ENCODE assay signal across 22 cellular contexts in the genomic region with DNA sequence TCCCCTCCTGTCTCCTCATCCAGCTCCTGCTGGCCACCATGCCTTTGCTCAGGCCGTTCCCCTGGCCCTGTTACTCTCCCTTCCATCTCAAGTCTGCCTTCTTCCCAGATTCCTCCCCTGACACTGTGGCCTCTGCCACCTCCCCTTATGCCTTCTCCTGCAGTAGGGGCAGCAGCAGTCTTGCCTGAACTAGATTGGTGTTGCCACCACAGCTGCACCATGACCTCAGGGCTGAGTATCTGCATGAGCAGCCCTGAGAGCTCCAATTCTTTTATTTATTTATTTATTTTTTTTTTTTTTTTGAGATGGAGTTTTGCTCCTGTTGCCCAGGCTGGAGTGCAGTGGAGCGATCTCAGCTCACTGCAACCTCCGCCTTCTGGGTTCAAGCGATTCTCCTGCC. TPM values are rescaled to one million over a fixed set of nuclear protein-coding genes. Genes with fewer than 3 reads are reported as not detected.
A peak's percentile ranks its signal among the peaks of the same experiment; 100 is the strongest.
DNase-seq lines count a peak whose midpoint lies in the region; ATAC-seq and TF ChIP-seq lines count a peak whose summit lies in the region.
"Had no signal": no experiment of that assay in that cellular context is flagged by ENCODE, and none has a peak within 500 bp of the region (broad histone marks: within the 10 kb centered on the region; RNA-seq: fewer than 3 reads in every experiment).

No MANE protein-coding gene starts in this region.

- no peaks in the 10 kb centered on the region for H3F3A ChIP-seq in neural progenitor cell (ENCODE audit: low read depth)

- H3K36me3 Mint-ChIP-seq in central memory CD8-positive, alpha-beta T cell (ENCODE audit: insufficient read depth) = peaks cover 2% of the 10 kb centered on the region
- H3K36me3 Mint-ChIP-seq in neural progenitor cell = peaks cover 2% of the 10 kb centered on the region
- H3K36me3 Mint-ChIP-seq: CD14-positive monocyte; CD8-positive, alpha-beta memory T cell had no signal

- no peaks in the 10 kb centered on the region for H3K79me2 ChIP-seq in neural progenitor cell (ENCODE audit: low read depth)

- H3K4me1 ChIP-seq in neural progenitor cell = no peaks in the 10 kb centered on the region
- H3K4me1 ChIP-seq in thyroid gland = peaks cover 6 to 8% of the 10 kb centered on the region in 2 donors
- H3K4me1 ChIP-seq in gastroesophageal sphincter = peaks cover 0 to 7% (median 0%) of the 10 kb centered on the region in 3 donors
- H3K4me1 ChIP-seq: A549; BE2C; BLaER1 treated with 17β-estradiol and CSF1 and Interleukin-3, amounts not matched to agents 10 nM and 100 nM had no signal

- H3K27ac ChIP-seq in neural progenitor cell (no peak overlapping the region), thyroid gland (no peak overlapping the region), gastroesophageal sphincter (no peak overlapping the region)
- H3K27ac ChIP-seq: A549; BLaER1 treated with 17β-estradiol and CSF1 and Interleukin-3, amounts not matched to agents 10 nM and 100 nM had no signal

- POLR2A ChIA-PET in HEK293T (lab: Yijun Ruan, JAX) = interaction anchor here (1.4 to 1.8 kb wide), 2 partner anchors 10 to 21 kb away, joined by 4 read pairs; partner anchors contain the start of gene CDC25A

- H4K20me1 ChIP-seq in neural progenitor cell (ENCODE audit: low read depth) = no peaks in the 10 kb centered on the region
- H4K20me1 ChIP-seq: BLaER1 treated with 17β-estradiol and CSF1 and Interleukin-3, amounts not matched to agents 10 nM and 100 nM had no signal

- no peak overlapping the region for H3K4me3 Mint-ChIP-seq in central memory CD8-positive, alpha-beta T cell
- H3K4me3 Mint-ChIP-seq in neural progenitor cell = no peak overlapping the region
- H3K4me3 Mint-ChIP-seq: CD4-positive, alpha-beta T cell; CD8-positive, alpha-beta memory T cell had no signal

- no peak for TF ChIP-seq EP300 in gastroesophageal sphincter (IDR thresholded peaks at IDR 0.05)

- CTCF ChIA-PET in HEK293T (lab: Yijun Ruan, JAX) = no interaction called here

- no peak for ATAC-seq in central memory CD8-positive, alpha-beta T cell (replicated peaks; ENCODE audit: extremely low read depth, poor library complexity, severe bottlenecking)
- ATAC-seq in gastroesophageal sphincter = no peak

- no peak overlapping the region for H2AFZ ChIP-seq in neural progenitor cell (replicated peaks)

- no peak overlapping the region for H3K9ac ChIP-seq in neural progenitor cell
- H3K9ac ChIP-seq: BLaER1 treated with 17β-estradiol and CSF1 and Interleukin-3, amounts not matched to agents 10 nM and 100 nM had no signal

- TF ChIP-seq CTCF in neural progenitor cell (IDR thresholded peaks at IDR 0.05) (no peak), thyroid gland (IDR thresholded peaks at IDR 0.05) (no peak), gastroesophageal sphincter (IDR thresholded peaks at IDR 0.05) (no peak)

- intact Hi-C loops in thyroid gland (cut with DNase I) = no loop called here

- 95 to 98% methylated on average over 4 of the region's 4 CpGs for WGBS in thyroid gland, 2 donors
- WGBS in gastroesophageal sphincter (ENCODE audit: low coverage in 1 of 2), 2 donors = 96 to 100% methylated on average over 3 of the region's 4 CpGs

- DNase-seq in HEK293T (ENCODE audit: extremely low spot score) = no peak
- DNase-seq in central memory CD8-positive, alpha-beta T cell (ENCODE audit: low spot score in 2 of 2) = no peak
- no peak for DNase-seq in neural progenitor cell (ENCODE audit: low spot score)
- DNase-seq in thyroid gland = peak; percentile 36 to 39
- DNase-seq in NCI-H1694 treated with DMSO at 0.1 percent for 48 hours (lab: John Stamatoyannopoulos, UW) = no peak
- no peak for DNase-seq in D341Med (ENCODE audit: low spot score)
- DNase-seq: 8988T; ACHN; AML-193; BE2C; CD4-positive, alpha-beta T cell; CD8-positive, alpha-beta memory T cell; DMS53; DMS79 treated with DMSO at 0.1 percent for 48 hours; GOT3; H7; HCEC 1CT had no signal

- no peak overlapping the region for H3K4me3 ChIP-seq in neural progenitor cell
- no peak overlapping the region for H3K4me3 ChIP-seq in thyroid gland (replicated peaks in 1 of 3)
- H3K4me3 ChIP-seq in gastroesophageal sphincter = no peak overlapping the region
- H3K4me3 ChIP-seq: A549; BLaER1 treated with 17β-estradiol and CSF1 and Interleukin-3, amounts not matched to agents 10 nM and 100 nM had no signal

- no peaks in the 10 kb centered on the region for H3K36me3 ChIP-seq in neural progenitor cell
- H3K36me3 ChIP-seq in thyroid gland = no peaks in the 10 kb centered on the region
- H3K36me3 ChIP-seq in gastroesophageal sphincter = no peaks in the 10 kb centered on the region
- H3K36me3 ChIP-seq: BE2C; BLaER1 treated with 17β-estradiol and CSF1 and Interleukin-3, amounts not matched to agents 10 nM and 100 nM had no signal

- no peaks in the 10 kb centered on the region for H3K9me3 ChIP-seq in neural progenitor cell (ENCODE audit: low read depth)
- H3K9me3 ChIP-seq in thyroid gland = no peaks in the 10 kb centered on the region
- H3K9me3 ChIP-seq in gastroesophageal sphincter = no peaks in the 10 kb centered on the region
- H3K9me3 ChIP-seq: A549, BE2C had no signal

- H3K4me2 ChIP-seq in neural progenitor cell = no peak overlapping the region
- H3K4me2 ChIP-seq: A549; BLaER1 treated with 17β-estradiol and CSF1 and Interleukin-3, amounts not matched to agents 10 nM and 100 nM had no signal

- peak overlapping the region; percentile 30 for H3K27ac Mint-ChIP-seq in central memory CD8-positive, alpha-beta T cell (ENCODE audit: low read depth)
- H3K27ac Mint-ChIP-seq in neural progenitor cell = peak overlapping the region; percentile 10
- H3K27ac Mint-ChIP-seq: CD4-positive, alpha-beta T cell had no signal

- no peaks in the 10 kb centered on the region for H3K9me3 Mint-ChIP-seq in central memory CD8-positive, alpha-beta T cell
- peaks cover 8% of the 10 kb centered on the region for H3K9me3 Mint-ChIP-seq in neural progenitor cell
- H3K9me3 Mint-ChIP-seq: CD4-positive, alpha-beta T cell; CD8-positive, alpha-beta memory T cell had no signal

- TF ChIP-seq POLR2A in thyroid gland (IDR thresholded peaks at IDR 0.05) (no peak), gastroesophageal sphincter (IDR thresholded peaks at IDR 0.05) (no peak)

- H3K27me3 ChIP-seq in neural progenitor cell = no peaks in the 10 kb centered on the region
- no peaks in the 10 kb centered on the region for H3K27me3 ChIP-seq in thyroid gland
- H3K27me3 ChIP-seq in gastroesophageal sphincter = no peaks in the 10 kb centered on the region
- H3K27me3 ChIP-seq: BE2C; BLaER1 treated with 17β-estradiol and CSF1 and Interleukin-3, amounts not matched to agents 10 nM and 100 nM had no signal

- H3K4me1 Mint-ChIP-seq in central memory CD8-positive, alpha-beta T cell = no peaks in the 10 kb centered on the region
- no peaks in the 10 kb centered on the region for H3K4me1 Mint-ChIP-seq in neural progenitor cell

- no peaks in the 10 kb centered on the region for H3K27me3 Mint-ChIP-seq in central memory CD8-positive, alpha-beta T cell
- peaks cover 11% of the 10 kb centered on the region for H3K27me3 Mint-ChIP-seq in neural progenitor cell (ENCODE audit: insufficient read depth, low read depth)
- H3K27me3 Mint-ChIP-seq: CD4-positive, alpha-beta T cell had no signal

TF ChIP-seq in HEK293T, 16 proteins besides CTCF, POLR2A, EP300 and RAD21:
- TF ChIP-seq ZNF384 (IDR thresholded peaks at IDR 0.05) = peak; percentile 61; the same call in 1 of the 2 replicates
- no peak for TF ChIP-seq L3MBTL2 (conservative IDR thresholded peaks at IDR 0.05)

RNA-seq across cellular contexts. Expression of gene CAMP, which starts 13.9 kb away (rescaled TPM):
- total RNA-seq in neural progenitor cell (ENCODE audit: low replicate concordance) (not detected in 2 replicates), thyroid gland (1 to 10 TPM in 3 of 4 donors, not detected in 1; 4.8 to 6.5 (median 5.4) TPM), gastroesophageal sphincter (not detected)
- total RNA-seq: CD4-positive, alpha-beta T cell; CD8-positive, alpha-beta memory T cell; Daoy; H7 had no signal

RNA-seq across cellular contexts. Expression of gene CDC25A, which starts 21.2 kb away (rescaled TPM):
- 51.8 and 74.1 TPM in 2 replicates for total RNA-seq in neural progenitor cell (ENCODE audit: low replicate concordance)
- 1 to 10 TPM in 3 of 4 donors, under 1 TPM in 1; 0.94 to 4.0 (median 3.7) TPM for total RNA-seq in thyroid gland
- 1 to 10 TPM in 1 of 4 donors, under 1 TPM in 1, not detected in 2; 0.40 to 1.7 TPM for total RNA-seq in gastroesophageal sphincter

RNA-seq across cellular contexts. Expression of gene ZNF589, which starts 31.5 kb away (rescaled TPM):
- total RNA-seq in neural progenitor cell (ENCODE audit: low replicate concordance) (49.9 and 57.3 TPM in 2 replicates), thyroid gland (10 to 100 TPM; 28.5 to 48.7 (median 37.8) TPM), gastroesophageal sphincter (10 to 100 TPM in 1 of 4 donors, 1 to 10 TPM in 3; 5.8 to 16.2 (median 8.0) TPM)

Comparison
In these comparisons a context has a peak if more than half of its experiments do, and no peak if none do; other contexts are left out.
1. DNase-seq: peak in thyroid gland (2 of 2); none in HEK293T (single experiment), central memory CD8-positive, alpha-beta T cell (0 of 2), neural progenitor cell (single experiment), NCI-H1694 treated with DMSO at 0.1 percent for 48 hours (single experiment) and D341Med (single experiment).
2. RNA of gene CDC25A, which starts 21.2 kb away (total RNA-seq): 51.8 to 74.1 TPM in neural progenitor cell; 0.94 to 4.0 TPM in thyroid gland and 0.40 to 1.7 TPM in gastroesophageal sphincter; every median in the first group is over 10 times any median in the second.